In the genomic region with DNA sequence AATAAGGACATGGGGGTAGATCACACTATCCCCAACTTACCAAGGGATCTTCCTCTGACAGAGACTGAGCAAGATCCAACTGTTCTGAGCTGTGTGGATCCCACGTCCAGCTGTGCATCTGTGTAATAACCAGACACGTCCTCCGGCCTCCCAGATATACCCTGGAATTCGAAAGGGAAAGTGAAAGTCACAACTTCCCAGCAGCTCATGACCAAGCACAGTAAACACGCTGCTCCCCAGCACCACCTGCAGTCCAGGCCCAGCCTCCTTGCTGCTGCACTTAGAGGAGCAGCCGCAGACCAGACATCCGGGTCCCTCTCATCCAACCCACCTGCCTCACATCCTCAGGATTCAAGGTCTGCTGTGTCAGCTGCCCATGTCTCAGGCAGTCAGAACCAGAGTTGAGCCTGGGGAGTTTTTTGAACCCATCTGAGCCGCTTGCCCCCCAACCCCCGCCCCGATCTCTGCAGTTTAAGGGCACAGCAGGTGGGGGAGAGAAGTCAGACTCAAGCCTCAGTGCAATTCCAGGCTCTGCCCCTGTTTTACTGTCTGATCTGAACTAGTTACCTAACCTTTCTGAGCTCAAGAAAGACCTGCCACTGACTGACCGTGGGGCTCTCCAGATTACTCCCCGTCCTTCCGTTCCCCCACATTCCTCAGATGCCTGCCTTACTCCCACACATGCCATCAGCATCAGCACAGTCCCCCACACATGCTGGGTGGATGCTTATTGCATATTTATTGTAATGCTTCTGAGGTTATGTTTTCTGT, we compare ENCODE assay signal across 8 cellular contexts. TPM values are rescaled to one million over a fixed set of nuclear protein-coding genes. Genes with fewer than 3 reads are reported as not detected.
DNase-seq lines count a peak whose midpoint lies in the region; TF ChIP-seq lines count a peak whose summit lies in the region.

A gene with protein sequence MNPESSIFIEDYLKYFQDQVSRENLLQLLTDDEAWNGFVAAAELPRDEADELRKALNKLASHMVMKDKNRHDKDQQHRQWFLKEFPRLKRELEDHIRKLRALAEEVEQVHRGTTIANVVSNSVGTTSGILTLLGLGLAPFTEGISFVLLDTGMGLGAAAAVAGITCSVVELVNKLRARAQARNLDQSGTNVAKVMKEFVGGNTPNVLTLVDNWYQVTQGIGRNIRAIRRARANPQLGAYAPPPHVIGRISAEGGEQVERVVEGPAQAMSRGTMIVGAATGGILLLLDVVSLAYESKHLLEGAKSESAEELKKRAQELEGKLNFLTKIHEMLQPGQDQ (minus strand): TSS at position 127 of the 771 bp plus-strand sequence. CDS start 6,365 bp downstream, outside the sequence.

- peak within 1 kb of the TSS; percentile 80 to 88 for H3K4me3 Mint-ChIP-seq in H9
- peak within 1 kb of the TSS; percentile 100 for H3K4me3 Mint-ChIP-seq in activated naive CD4-positive, alpha-beta T cell treated with anti-CD3 and anti-CD28 coated beads, Interleukin-2, amount 10 ng/mL, durations not matched to agents 7 days and 5 days

- no peak within 1 kb of the TSS for H2AK5ac ChIP-seq in H9 (ENCODE audit: insufficient read length, low read length)

- H3K79me1 ChIP-seq in H9 (ENCODE audit: insufficient read depth, low read depth, low read length, poor library complexity, severe bottlenecking): no peaks in the 10 kb centered on the region

- H4K5ac ChIP-seq in H9 (ENCODE audit: insufficient read length, low read depth, low read length): no peak within 1 kb of the TSS

- TF ChIP-seq CTCF in H9 (conservative IDR thresholded peaks at IDR 0.05): peak; percentile 71

- no peak within 1 kb of the TSS for H2BK20ac ChIP-seq in H9 (ENCODE audit: low read depth, low read length, poor library complexity, severe bottlenecking)

- peak within 1 kb of the TSS; percentile 69 for H2AFZ ChIP-seq in H9 (ENCODE audit: low read length)

- H3K9ac ChIP-seq in H9 (ENCODE audit: extremely low read depth, insufficient read length, low read length): peak within 1 kb of the TSS; percentile 88

- H3K4me3 ChIP-seq in MG63: peak within 1 kb of the TSS; percentile 65

- peaks cover 7 to 23% (median 17%) of the 10 kb centered on the region in 3 experiments for H3K36me3 Mint-ChIP-seq in H9 (ENCODE audit: insufficient read depth in 1 of 3, low read depth in 3 of 3)
- peaks cover 45% of the 10 kb centered on the region for H3K36me3 Mint-ChIP-seq in activated naive CD4-positive, alpha-beta T cell treated with anti-CD3 and anti-CD28 coated beads, Interleukin-2, amount 10 ng/mL, durations not matched to agents 7 days and 5 days

- no peak within 1 kb of the TSS for H3T11ph ChIP-seq in H9 (ENCODE audit: low read length)

- H4K8ac ChIP-seq in H9 (replicated peaks; ENCODE audit: insufficient read length, low read depth, low read length): peak within 1 kb of the TSS; percentile 90

- peaks cover 2% of the 10 kb centered on the region; the same call in 1 of the 2 replicates for H3K27me3 Mint-ChIP-seq in H9 (ENCODE audit: low read depth)
- peaks cover 11% of the 10 kb centered on the region for H3K27me3 Mint-ChIP-seq in activated naive CD4-positive, alpha-beta T cell treated with anti-CD3 and anti-CD28 coated beads, Interleukin-2, amount 10 ng/mL, durations not matched to agents 7 days and 5 days

- H3K23me2 ChIP-seq in H9 (ENCODE audit: insufficient read length, low read depth, low read length, poor library complexity, severe bottlenecking): peaks cover 9% of the 10 kb centered on the region

- H2BK15ac ChIP-seq in H9 (ENCODE audit: low read depth, low read length): no peak within 1 kb of the TSS

- H2BK120ac ChIP-seq in H9 (ENCODE audit: low read depth, low read length, poor library complexity, severe bottlenecking): no peak within 1 kb of the TSS

- H2BK12ac ChIP-seq in H9 (ENCODE audit: insufficient read length, low read depth, low read length): no peak within 1 kb of the TSS

- no CpG with 5 or more reads among the region's 13 CpGs for WGBS in H9 (ENCODE audit: extremely low coverage, insufficient read length, low lambda C conversion rate)

- H3K9me3 ChIP-seq in H9 (ENCODE audit: control insufficient read depth, low read depth, low read length) (no peaks in the 10 kb centered on the region), MG63 (no peaks in the 10 kb centered on the region)

- H3K18ac ChIP-seq in H9 (ENCODE audit: insufficient read length, low read depth, low read length): peak within 1 kb of the TSS; percentile 85

- H3K9me3 Mint-ChIP-seq in H9: peaks cover 0 to 5% of the 10 kb centered on the region in 2 experiments; a peak in 2 of 5 replicates
- peaks cover 18% of the 10 kb centered on the region for H3K9me3 Mint-ChIP-seq in activated naive CD4-positive, alpha-beta T cell treated with anti-CD3 and anti-CD28 coated beads, Interleukin-2, amount 10 ng/mL, durations not matched to agents 7 days and 5 days

- peak; percentile 76 for DNase-seq in GDM1 (lab: John Stamatoyannopoulos, UW)
- peak; percentile 96 for DNase-seq in H9
- peak; percentile 92 for DNase-seq in MG63
- peak; percentile 89 for DNase-seq in SK-N-DZ (ENCODE audit: low spot score)
- peak; percentile 94 for DNase-seq in activated naive CD4-positive, alpha-beta T cell treated with anti-CD3 and anti-CD28 coated beads, Interleukin-2, amount 10 ng/mL, durations not matched to agents 7 days and 5 days
- peak; percentile 90 for DNase-seq in germinal center (ENCODE audit: low spot score)
- DNase-seq in non-pigmented ciliary epithelial cell (ENCODE audit: low read depth): peak; percentile 87
- DNase-seq in superior temporal gyrus (ENCODE audit: extremely low spot score): peak; percentile 94

- H3K23ac ChIP-seq in H9 (ENCODE audit: insufficient read length, low read depth, low read length): no peak within 1 kb of the TSS

- peak within 1 kb of the TSS; percentile 77 to 98 (median 94) for H3K27ac Mint-ChIP-seq in H9
- peak within 1 kb of the TSS; percentile 98 for H3K27ac Mint-ChIP-seq in activated naive CD4-positive, alpha-beta T cell treated with anti-CD3 and anti-CD28 coated beads, Interleukin-2, amount 10 ng/mL, durations not matched to agents 7 days and 5 days

- H3K79me2 ChIP-seq in H9 (ENCODE audit: insufficient read depth, low read length): no peaks in the 10 kb centered on the region; the same call in 1 of the 2 replicates

- H3K36me3 ChIP-seq in MG63: peaks cover 27% of the 10 kb centered on the region

- peaks cover 30 to 31% of the 10 kb centered on the region in 2 experiments for H3K4me1 Mint-ChIP-seq in H9
- H3K4me1 Mint-ChIP-seq in activated naive CD4-positive, alpha-beta T cell treated with anti-CD3 and anti-CD28 coated beads, Interleukin-2, amount 10 ng/mL, durations not matched to agents 7 days and 5 days: peaks cover 49% of the 10 kb centered on the region

- H3K4me2 ChIP-seq in H9 (ENCODE audit: insufficient read depth, insufficient read length, low read length): peak within 1 kb of the TSS; percentile 97

- H3K56ac ChIP-seq in H9 (ENCODE audit: insufficient read length, low read depth, low read length): no peak within 1 kb of the TSS

- H3K14ac ChIP-seq in H9 (ENCODE audit: insufficient read depth, low read length): peak within 1 kb of the TSS; percentile 84

- no peak within 1 kb of the TSS for H3K27ac ChIP-seq in H9 (ENCODE audit: insufficient read length, low read depth, low read length)

- H3K27me3 ChIP-seq in H9 (ENCODE audit: insufficient read depth, low read length): no peaks in the 10 kb centered on the region
- H3K27me3 ChIP-seq in MG63: no peaks in the 10 kb centered on the region

- CTCF ChIA-PET in activated naive CD4-positive, alpha-beta T cell treated with anti-CD3 and anti-CD28 coated beads, Interleukin-2, amount 10 ng/mL, durations not matched to agents 7 days and 5 days (lab: Charles Lee): interaction anchor here (0.6 to 3.2 kb wide), 25 partner anchors 12 to 247 kb away, joined by 3 to 30 read pairs (median 4); partner anchors contain the start of genes APOL1 and APOL3

- H2BK5ac ChIP-seq in H9 (ENCODE audit: insufficient read length, low read length): no peak within 1 kb of the TSS

- H4K91ac ChIP-seq in H9 (ENCODE audit: insufficient read length, low read depth, low read length): peak within 1 kb of the TSS; percentile 14

- no peak within 1 kb of the TSS for H3K4ac ChIP-seq in H9 (ENCODE audit: low read depth, low read length)

- H4K20me1 ChIP-seq in H9 (ENCODE audit: control insufficient read depth, insufficient read depth, insufficient read length): no peaks in the 10 kb centered on the region

- no peaks in the 10 kb centered on the region for H3K4me1 ChIP-seq in H9 (ENCODE audit: insufficient read depth, low read length)

RNA-seq across cellular contexts. Expression of the gene that starts here (rescaled TPM):
- total RNA-seq in H9 (2021): 15.6 and 18.1 TPM in 2 replicates
- total RNA-seq in MG63 (2014; rRNA removed; shearing (Covaris generic); ENCODE audit: low replicate concordance): 43.4 and 57.9 TPM in 2 replicates
- polyA plus RNA-seq in SK-N-DZ (2014; cell fraction: cytosol; rRNA removed): 1.6 and 3.2 TPM in 2 replicates
- 1.2 and 2.0 TPM in 2 replicates for polyA plus RNA-seq in SK-N-DZ (2014; cell fraction: nucleus; rRNA removed)
